Comparison of ENCODE assay signal across 24 cellular contexts in the genomic region with DNA sequence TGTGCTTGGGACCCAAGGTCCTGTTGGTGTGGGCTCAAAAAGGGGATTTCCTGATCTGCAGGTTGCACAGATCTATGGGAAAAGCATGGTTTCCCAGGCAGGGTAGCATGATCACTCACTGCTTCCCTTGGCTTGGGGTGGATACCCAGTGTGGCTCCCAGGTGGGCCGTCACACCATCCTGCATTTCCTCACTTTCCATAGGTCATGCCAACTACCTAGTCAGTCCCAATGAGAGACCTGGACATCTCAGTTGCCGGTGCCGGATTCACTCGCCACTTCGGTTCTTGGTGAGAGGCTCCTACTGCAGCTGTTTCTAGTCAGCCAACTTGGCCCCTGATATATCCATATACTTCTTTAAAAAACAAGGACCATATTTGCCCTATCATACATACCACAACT.
DNase-seq lines count a peak whose midpoint lies in the region; ATAC-seq and TF ChIP-seq lines count a peak whose summit lies in the region.
"Had no signal": no experiment of that assay in that cellular context is flagged by ENCODE, and none has a peak within 500 bp of the region (broad histone marks: within the 10 kb centered on the region; RNA-seq: fewer than 3 reads in every experiment).

No MANE protein-coding gene starts in this region.

- H3K79me1 ChIP-seq in mesenchymal stem cell (replicated peaks; ENCODE audit: low read length, poor library complexity, severe bottlenecking), result no peaks in the 10 kb centered on the region

- H3K27ac Mint-ChIP-seq in neural progenitor cell, result no peak overlapping the region
- no peak overlapping the region for H3K27ac Mint-ChIP-seq in osteocyte (ENCODE audit: unreplicated experiment)
- H3K27ac Mint-ChIP-seq: B cell; CD14-positive monocyte; CD4-positive, alpha-beta memory T cell; CD4-positive, CD25-positive, alpha-beta regulatory T cell; CD8-positive, alpha-beta memory T cell had no signal

- H3K9me3 Mint-ChIP-seq in neural progenitor cell (peaks cover 27% of the 10 kb centered on the region), osteocyte (ENCODE audit: unreplicated experiment) (peaks cover 26% of the 10 kb centered on the region)

- no peaks in the 10 kb centered on the region for H4K20me1 ChIP-seq in neural progenitor cell (ENCODE audit: low read depth)
- H4K20me1 ChIP-seq: BLaER1 had no signal

- H3F3A ChIP-seq in neural progenitor cell (ENCODE audit: low read depth), result no peaks in the 10 kb centered on the region

- no peak for DNase-seq in mesenchymal stem cell
- no peak for DNase-seq in neural progenitor cell (ENCODE audit: low spot score)
- peak; percentile 60 for DNase-seq in osteocyte (ENCODE audit: extremely low spot score, unreplicated experiment)
- DNase-seq in psoas muscle, result no peak
- DNase-seq: AML-193; C1 segment of cervical spinal cord; CD4-positive, alpha-beta memory T cell; CD4-positive, CD25-positive, alpha-beta regulatory T cell; CD8-positive, alpha-beta memory T cell; COR-L47; DMS 273 treated with DMSO at 0.1 percent for 48 hours; DMS153; DMS53; DMS79; DND-41; EL; GDM1 had no signal

- intact Hi-C loops in psoas muscle (cut with DNase I), result no loop called here

- H3K4me1 Mint-ChIP-seq in neural progenitor cell (no peaks in the 10 kb centered on the region), osteocyte (ENCODE audit: unreplicated experiment) (no peaks in the 10 kb centered on the region)
- H3K4me1 Mint-ChIP-seq: B cell; CD14-positive monocyte; CD4-positive, alpha-beta memory T cell; CD4-positive, CD25-positive, alpha-beta regulatory T cell; CD8-positive, alpha-beta memory T cell had no signal

- no peak overlapping the region for H2BK12ac ChIP-seq in mesenchymal stem cell (ENCODE audit: low read length in 2 of 2)

- H3K27me3 ChIP-seq in mesenchymal stem cell (ENCODE audit: control insufficient read depth in 1 of 2, insufficient read depth in 1 of 2, low read length in 2 of 2) (no peaks in the 10 kb centered on the region), neural progenitor cell (no peaks in the 10 kb centered on the region), psoas muscle (ENCODE audit: insufficient read depth in 3 of 3, low read length in 2 of 3) (no peaks in the 10 kb centered on the region)
- H3K27me3 ChIP-seq: BLaER1 had no signal

- H2BK120ac ChIP-seq in mesenchymal stem cell (ENCODE audit: low read depth, low read length), result no peak overlapping the region

- no peak overlapping the region for H3K4ac ChIP-seq in mesenchymal stem cell (ENCODE audit: low read depth in 1 of 2, low read length in 2 of 2)

- H3K4me3 Mint-ChIP-seq in neural progenitor cell (no peak overlapping the region), osteocyte (ENCODE audit: unreplicated experiment) (no peak overlapping the region)
- H3K4me3 Mint-ChIP-seq: B cell; CD14-positive monocyte; CD4-positive, alpha-beta memory T cell; CD4-positive, CD25-positive, alpha-beta regulatory T cell; CD8-positive, alpha-beta memory T cell had no signal

- no peak overlapping the region for H3K14ac ChIP-seq in mesenchymal stem cell (ENCODE audit: low read length in 2 of 2)

- H3K4me3 ChIP-seq in mesenchymal stem cell (ENCODE audit: insufficient read depth in 1 of 2, low read depth in 1 of 2, low read length in 2 of 2) (no peak overlapping the region), neural progenitor cell (no peak overlapping the region), psoas muscle (no peak overlapping the region)
- H3K4me3 ChIP-seq: A549, BLaER1, GM12878 had no signal

- no peak overlapping the region for H3K9ac ChIP-seq in mesenchymal stem cell (ENCODE audit: low read length)
- no peak overlapping the region for H3K9ac ChIP-seq in neural progenitor cell
- H3K9ac ChIP-seq: BLaER1 had no signal

- no peak overlapping the region for H4K8ac ChIP-seq in mesenchymal stem cell (ENCODE audit: low read length)

- H3K4me2 ChIP-seq in mesenchymal stem cell (ENCODE audit: low read length, poor library complexity, severe bottlenecking), result no peak overlapping the region
- H3K4me2 ChIP-seq in neural progenitor cell, result no peak overlapping the region
- H3K4me2 ChIP-seq: A549, BLaER1 had no signal

- H4K91ac ChIP-seq in mesenchymal stem cell (ENCODE audit: low read length), result peak overlapping the region; percentile 39

- H3K23ac ChIP-seq in mesenchymal stem cell (ENCODE audit: low read length in 2 of 2), result no peak overlapping the region

- H3K36me3 Mint-ChIP-seq in neural progenitor cell (no peaks in the 10 kb centered on the region), osteocyte (ENCODE audit: unreplicated experiment) (no peaks in the 10 kb centered on the region)
- H3K36me3 Mint-ChIP-seq: CD14-positive monocyte; CD4-positive, CD25-positive, alpha-beta regulatory T cell; CD8-positive, alpha-beta memory T cell had no signal

- H3K4me1 ChIP-seq in mesenchymal stem cell (ENCODE audit: control insufficient read depth, insufficient read depth, low read depth, low read length) (no peaks in the 10 kb centered on the region), neural progenitor cell (peaks cover 8% of the 10 kb centered on the region), psoas muscle (no peaks in the 10 kb centered on the region)
- H3K4me1 ChIP-seq: A549, BLaER1 had no signal

- no peak overlapping the region for H2BK5ac ChIP-seq in mesenchymal stem cell (ENCODE audit: low read depth, low read length, poor library complexity, severe bottlenecking)

- peaks cover 27% of the 10 kb centered on the region for H3K9me3 ChIP-seq in mesenchymal stem cell (ENCODE audit: control insufficient read depth, low read length)
- H3K9me3 ChIP-seq in neural progenitor cell (ENCODE audit: low read depth), result no peaks in the 10 kb centered on the region
- no peaks in the 10 kb centered on the region for H3K9me3 ChIP-seq in psoas muscle
- H3K9me3 ChIP-seq: A549, BLaER1 had no signal

- H3K18ac ChIP-seq in mesenchymal stem cell (ENCODE audit: low read depth in 1 of 2, low read length in 2 of 2), result no peak overlapping the region

- H2AFZ ChIP-seq in mesenchymal stem cell (ENCODE audit: low read depth, low read length) (no peak overlapping the region), neural progenitor cell (replicated peaks) (peak overlapping the region; percentile 68)

- ATAC-seq in psoas muscle (no peak), GM18909 (IDR thresholded peaks at IDR 0.05; ENCODE audit: poor library complexity, unreplicated experiment) (no peak)
- ATAC-seq: A549, GM12878 had no signal

- no peak overlapping the region for H2AK5ac ChIP-seq in mesenchymal stem cell (ENCODE audit: low read length, severe bottlenecking)

- no peak overlapping the region for H3K27ac ChIP-seq in mesenchymal stem cell (ENCODE audit: low read length, poor library complexity, severe bottlenecking)
- no peak overlapping the region for H3K27ac ChIP-seq in neural progenitor cell
- no peak overlapping the region for H3K27ac ChIP-seq in psoas muscle
- H3K27ac ChIP-seq: 22Rv1, A549, BLaER1 had no signal

- H2BK15ac ChIP-seq in mesenchymal stem cell (ENCODE audit: low read depth, poor library complexity, severe bottlenecking), result no peak overlapping the region

- TF ChIP-seq CTCF in neural progenitor cell (IDR thresholded peaks at IDR 0.05) (no peak), osteocyte (IDR thresholded peaks at IDR 0.05) (no peak), psoas muscle (IDR thresholded peaks at IDR 0.05) (no peak)

- no peaks in the 10 kb centered on the region for H3K79me2 ChIP-seq in neural progenitor cell (ENCODE audit: low read depth)

- 98% methylated on average over 5 of the region's 5 CpGs for WGBS in mesenchymal stem cell
- WGBS in psoas muscle, 3 donors, result 92 to 96% (median 96%) methylated on average over 5 of the region's 5 CpGs

- H3K27me3 Mint-ChIP-seq in neural progenitor cell (ENCODE audit: insufficient read depth, low read depth), result peaks cover 3% of the 10 kb centered on the region
- H3K27me3 Mint-ChIP-seq in osteocyte (ENCODE audit: unreplicated experiment), result no peaks in the 10 kb centered on the region
- H3K27me3 Mint-ChIP-seq: B cell; CD4-positive, alpha-beta memory T cell; CD4-positive, CD25-positive, alpha-beta regulatory T cell; CD8-positive, alpha-beta memory T cell had no signal

- H3K36me3 ChIP-seq in mesenchymal stem cell (ENCODE audit: control insufficient read depth in 1 of 2, insufficient read depth in 2 of 2, low read depth in 1 of 2, low read length in 2 of 2), result no peaks in the 10 kb centered on the region
- H3K36me3 ChIP-seq in neural progenitor cell, result no peaks in the 10 kb centered on the region
- no peaks in the 10 kb centered on the region for H3K36me3 ChIP-seq in psoas muscle (ENCODE audit: insufficient read depth in 1 of 2, low read depth in 1 of 2)
- H3K36me3 ChIP-seq: BLaER1 had no signal
